In genomic region chr20:10728873-10729670, GRCh38 we compare ENCODE assay signal across 9 cellular contexts.
"Had no signal": no experiment of that assay in that cellular context is flagged by ENCODE, and none has a peak within 500 bp of the region (broad histone marks: within the 10 kb centered on the region; RNA-seq: fewer than 3 reads in every experiment).

No MANE protein-coding gene starts in this region.

- DNase-seq: activated CD4-positive, alpha-beta T cell treated with anti-CD3 and anti-CD28 coated beads, Interleukin-2, amount 50 U/mL, for 48 hours; activated naive CD4-positive, alpha-beta T cell treated with anti-CD3 and anti-CD28 coated beads, Interleukin-2, amount 10 ng/mL, durations not matched to agents 7 days and 5 days; effector CD4-positive, alpha-beta T cell; left ventricle myocardium superior; mesenchymal stem cell; stimulated activated CD4-positive, alpha-beta T cell treated with anti-CD3 and anti-CD28 coated beads, Interleukin-1b, Interleukin-23, amount 100 ng/mL, for 48 hours had no signal

- H3K27me3 ChIP-seq: hepatocyte had no signal

- H2AFZ ChIP-seq: hepatocyte had no signal

- H3K4me2 ChIP-seq: hepatocyte had no signal

- H3K79me2 ChIP-seq: hepatocyte had no signal

- H3K4me3 ChIP-seq: coronary artery, hepatocyte had no signal

- H3K27ac ChIP-seq: coronary artery, hepatocyte, VCaP had no signal
